10 cellular contexts compared by ENCODE assay signal in the genomic region with DNA sequence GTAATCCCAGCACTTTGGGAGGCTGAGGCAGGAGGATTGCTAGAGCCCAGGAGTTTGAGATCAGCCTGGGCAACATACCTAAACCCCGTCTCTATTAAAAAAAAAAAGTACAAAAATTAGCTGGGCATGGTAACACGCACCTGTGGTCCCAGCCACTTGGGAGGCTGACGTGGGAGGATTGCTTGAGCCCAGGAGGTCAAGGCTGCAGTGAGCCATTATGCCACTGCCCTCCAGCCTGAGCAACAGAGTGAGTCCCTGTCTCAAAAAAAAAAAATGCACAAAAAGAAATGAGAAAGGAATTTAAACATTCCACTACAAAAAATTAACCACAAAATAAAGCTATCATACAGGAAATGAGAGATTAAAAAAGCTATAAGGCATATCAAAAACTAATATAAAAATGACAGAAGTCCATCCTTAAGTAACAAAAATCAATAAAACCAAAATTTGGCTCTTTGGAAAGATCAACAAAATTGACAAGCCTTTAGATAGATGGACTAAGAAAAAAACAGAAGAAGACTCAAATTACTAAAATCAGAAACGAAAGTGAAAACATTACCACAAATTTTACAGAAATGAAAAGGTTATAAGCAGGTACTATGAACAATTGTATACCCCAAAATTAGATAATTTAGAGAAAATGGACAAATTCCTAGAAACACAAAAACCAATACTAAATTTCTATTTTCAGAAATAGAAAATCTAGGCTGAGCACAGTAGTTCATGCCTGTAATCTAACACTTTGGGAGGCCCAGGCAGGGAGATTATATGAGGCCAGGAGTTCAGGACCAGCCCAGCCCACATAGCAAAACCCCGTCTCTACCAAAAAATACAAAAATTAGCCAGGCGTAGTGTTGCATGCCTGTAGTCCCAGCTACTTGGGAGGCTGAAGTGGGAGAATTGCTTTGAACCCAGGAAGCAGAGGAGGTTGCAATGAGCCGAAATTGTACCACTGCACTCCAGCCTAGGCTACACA. TPM values are rescaled to one million over a fixed set of nuclear protein-coding genes. Genes with fewer than 3 reads are reported as not detected.
DNase-seq lines count a peak whose midpoint lies in the region; ATAC-seq, FAIRE-seq and TF ChIP-seq lines count a peak whose summit lies in the region.
"Had no signal": no experiment of that assay in that cellular context is flagged by ENCODE, and none has a peak within 500 bp of the region (broad histone marks: within the 10 kb centered on the region; RNA-seq: fewer than 3 reads in every experiment).

No MANE protein-coding gene starts in this region.

- no peak overlapping the region for H3K4me3 ChIP-seq in HCT116 (replicated peaks in 1 of 2; ENCODE audit: low read depth in 1 of 2, low read length in 2 of 2)
- no peak overlapping the region for H3K4me3 ChIP-seq in small intestine (ENCODE audit: low read depth in 1 of 2, low read length in 2 of 2)
- no peak overlapping the region for H3K4me3 ChIP-seq in dorsolateral prefrontal cortex

- FAIRE-seq in small intestine (lab: Jason Lieb, UNC): peak; percentile 53

- CTCF ChIA-PET in HCT116 (lab: Charles Lee): no interaction called here

- H2AFZ ChIP-seq in HCT116 (ENCODE audit: low read depth, low read length, poor library complexity, severe bottlenecking): no peak overlapping the region

- H3K27me3 ChIP-seq in HCT116 (ENCODE audit: insufficient read depth, low read length) (no peaks in the 10 kb centered on the region), small intestine (ENCODE audit: control insufficient read depth in 2 of 2, insufficient read depth in 2 of 2, low read length in 2 of 2) (peaks cover 0 to 3% of the 10 kb centered on the region in 2 donors), dorsolateral prefrontal cortex (no peaks in the 10 kb centered on the region)

- no peaks in the 10 kb centered on the region for H3K9me2 ChIP-seq in HCT116 (ENCODE audit: insufficient read depth)

- ATAC-seq in HCT116 (peak; percentile 11; the same call in 1 of the 2 replicates), HG03432 (IDR thresholded peaks at IDR 0.05; ENCODE audit: unreplicated experiment) (peak; percentile 87)
- ATAC-seq: SK-N-SH treated with all-trans-retinoic acid at 6 μM for 48 hours had no signal

- DNase-seq in activated CD8-positive, alpha-beta memory T cell treated with anti-CD3 and anti-CD28 coated beads for 24 hours: peak; percentile 44
- DNase-seq in activated CD8-positive, alpha-beta memory T cell treated with anti-CD3 and anti-CD28 coated beads, Interleukin-2, amount 50 U/mL, for 4 hours: no peak
- no peak for DNase-seq in HCT116 (ENCODE audit: low read depth, low spot score)
- no peak for DNase-seq in small intestine
- DNase-seq in COR-L47 (lab: John Stamatoyannopoulos, UW): no peak
- DNase-seq in RPMI8226: no peak
- no peak for DNase-seq in dorsolateral prefrontal cortex
- DNase-seq: NCI-H510A had no signal

- POLR2A ChIA-PET in HCT116 (lab: Charles Lee): interaction anchor here (0.7 kb wide), 1 partner anchor 9 kb away, joined by 3 read pairs; no protein-coding TSS in a partner anchor

- intact Hi-C loops in HCT116 (cut with micrococcal nuclease) (no loop called here), dorsolateral prefrontal cortex (cut with DNase I) (no loop called here)

- H4K20me1 ChIP-seq in HCT116 (ENCODE audit: insufficient read depth): no peaks in the 10 kb centered on the region

- no peak for TF ChIP-seq RAD21 in HCT116 (IDR thresholded peaks at IDR 0.05; ENCODE audit: low read depth)

- H3K27ac ChIP-seq in HCT116 (ENCODE audit: low read depth, low read length) (no peak overlapping the region), small intestine (ENCODE audit: low read depth in 1 of 2, low read length in 1 of 2) (no peak overlapping the region), dorsolateral prefrontal cortex (no peak overlapping the region)

- H3K9me3 ChIP-seq in HCT116 (ENCODE audit: control insufficient read depth in 1 of 2, insufficient read depth in 1 of 2, low read depth in 1 of 2, low read length in 2 of 2): no peaks in the 10 kb centered on the region
- no peaks in the 10 kb centered on the region for H3K9me3 ChIP-seq in small intestine (ENCODE audit: control insufficient read depth, low read depth)

- 73 to 76% (median 75%) methylated on average over 7 of the region's 7 CpGs for WGBS in small intestine, 3 donors

- TF ChIP-seq CTCF in HCT116 (IDR thresholded peaks at IDR 0.05 in 2 of 3, conservative IDR thresholded peaks at IDR 0.05 in 1 of 3; ENCODE audit: borderline replicate concordance in 1 of 3, insufficient read depth in 1 of 3, low read depth in 2 of 3, low read length in 2 of 3) (no peak), dorsolateral prefrontal cortex (IDR thresholded peaks at IDR 0.05 in 54 of 56, conservative IDR thresholded peaks at IDR 0.05 in 2 of 56; ENCODE audit: low read depth in 1 of 56, partially characterized antibody in 56 of 56) (no peak)

- RAD21 ChIA-PET in HCT116 (lab: Charles Lee; ENCODE audit: low non-redundant PET in 1 of 2, low total read pairs in 2 of 2, uncharacterized antibody in 2 of 2, unreplicated experiment in 2 of 2): no interaction called here

- BruUV-seq in HCT116 (replicated peaks; lab: Mats Ljungman, UMichigan): no TSS peak

- TF ChIP-seq POLR2A in HCT116 (IDR thresholded peaks at IDR 0.05; ENCODE audit: borderline replicate concordance, extremely low read depth, insufficient read depth, insufficient read length): no peak

- H3K79me2 ChIP-seq in HCT116 (ENCODE audit: insufficient read depth, low read length): no peaks in the 10 kb centered on the region

- H3K9ac ChIP-seq in HCT116 (ENCODE audit: low read length): no peak overlapping the region

- H3K4me1 ChIP-seq in HCT116 (ENCODE audit: control insufficient read depth in 1 of 2, insufficient read depth in 2 of 2, low read length in 2 of 2) (no peaks in the 10 kb centered on the region), small intestine (ENCODE audit: control insufficient read depth in 2 of 2, insufficient read depth in 1 of 2, low read depth in 1 of 2, low read length in 1 of 2) (no peaks in the 10 kb centered on the region)

- H3K36me3 ChIP-seq in HCT116 (ENCODE audit: control insufficient read depth in 1 of 2, insufficient read depth in 2 of 2, low read length in 2 of 2): no peaks in the 10 kb centered on the region
- no peaks in the 10 kb centered on the region for H3K36me3 ChIP-seq in small intestine (ENCODE audit: control insufficient read depth in 2 of 2, insufficient read depth in 2 of 2, low read length in 2 of 2)

- no peak overlapping the region for H3K4me2 ChIP-seq in HCT116 (ENCODE audit: low read length)

TF ChIP-seq in HCT116, 20 proteins besides CTCF, POLR2A, EP300 and RAD21 (continues in another document):
- no peak for TF ChIP-seq EGR1 (IDR thresholded peaks at IDR 0.05; ENCODE audit: low read depth)
- TF ChIP-seq JUND (IDR thresholded peaks at IDR 0.05): no peak
- TF ChIP-seq TCF7L2 (IDR thresholded peaks at IDR 0.05; ENCODE audit: borderline replicate concordance, extremely low read depth, insufficient read depth, insufficient read length): no peak
- TF ChIP-seq, protein P1, sequence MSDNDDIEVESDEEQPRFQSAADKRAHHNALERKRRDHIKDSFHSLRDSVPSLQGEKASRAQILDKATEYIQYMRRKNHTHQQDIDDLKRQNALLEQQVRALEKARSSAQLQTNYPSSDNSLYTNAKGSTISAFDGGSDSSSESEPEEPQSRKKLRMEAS (IDR thresholded peaks at IDR 0.05): no peak
- TF ChIP-seq, protein P2, sequence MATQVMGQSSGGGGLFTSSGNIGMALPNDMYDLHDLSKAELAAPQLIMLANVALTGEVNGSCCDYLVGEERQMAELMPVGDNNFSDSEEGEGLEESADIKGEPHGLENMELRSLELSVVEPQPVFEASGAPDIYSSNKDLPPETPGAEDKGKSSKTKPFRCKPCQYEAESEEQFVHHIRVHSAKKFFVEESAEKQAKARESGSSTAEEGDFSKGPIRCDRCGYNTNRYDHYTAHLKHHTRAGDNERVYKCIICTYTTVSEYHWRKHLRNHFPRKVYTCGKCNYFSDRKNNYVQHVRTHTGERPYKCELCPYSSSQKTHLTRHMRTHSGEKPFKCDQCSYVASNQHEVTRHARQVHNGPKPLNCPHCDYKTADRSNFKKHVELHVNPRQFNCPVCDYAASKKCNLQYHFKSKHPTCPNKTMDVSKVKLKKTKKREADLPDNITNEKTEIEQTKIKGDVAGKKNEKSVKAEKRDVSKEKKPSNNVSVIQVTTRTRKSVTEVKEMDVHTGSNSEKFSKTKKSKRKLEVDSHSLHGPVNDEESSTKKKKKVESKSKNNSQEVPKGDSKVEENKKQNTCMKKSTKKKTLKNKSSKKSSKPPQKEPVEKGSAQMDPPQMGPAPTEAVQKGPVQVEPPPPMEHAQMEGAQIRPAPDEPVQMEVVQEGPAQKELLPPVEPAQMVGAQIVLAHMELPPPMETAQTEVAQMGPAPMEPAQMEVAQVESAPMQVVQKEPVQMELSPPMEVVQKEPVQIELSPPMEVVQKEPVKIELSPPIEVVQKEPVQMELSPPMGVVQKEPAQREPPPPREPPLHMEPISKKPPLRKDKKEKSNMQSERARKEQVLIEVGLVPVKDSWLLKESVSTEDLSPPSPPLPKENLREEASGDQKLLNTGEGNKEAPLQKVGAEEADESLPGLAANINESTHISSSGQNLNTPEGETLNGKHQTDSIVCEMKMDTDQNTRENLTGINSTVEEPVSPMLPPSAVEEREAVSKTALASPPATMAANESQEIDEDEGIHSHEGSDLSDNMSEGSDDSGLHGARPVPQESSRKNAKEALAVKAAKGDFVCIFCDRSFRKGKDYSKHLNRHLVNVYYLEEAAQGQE (IDR thresholded peaks at IDR 0.05; ENCODE audit: low read depth): no peak
- TF ChIP-seq POLR2AphosphoS5 (IDR thresholded peaks at IDR 0.05; ENCODE audit: low read depth, low read length): no peak
- TF ChIP-seq EZH2 (IDR thresholded peaks at IDR 0.05): no peak
- no peak for TF ChIP-seq CBX3 (IDR thresholded peaks at IDR 0.05; ENCODE audit: low read depth)

RNA-seq across cellular contexts. Expression of a gene that starts 42.4 kb away (rescaled TPM):
- 1.5 TPM for total RNA-seq in HCT116 (2021; ENCODE audit: unreplicated experiment)
- polyA plus RNA-seq in HCT116 (2012): 0.22 and 0.43 TPM in 2 replicates
- under 1 TPM in 1 of 3 donors, not detected in 2; 0.61 TPM for polyA plus RNA-seq in small intestine
- 10 to 100 TPM in 1 of 120 experiments, 1 to 10 TPM in 119; 1.4 to 10.8 (median 3.6) TPM for total RNA-seq in dorsolateral prefrontal cortex
